9 cellular contexts compared by ENCODE assay signal in the genomic region with DNA sequence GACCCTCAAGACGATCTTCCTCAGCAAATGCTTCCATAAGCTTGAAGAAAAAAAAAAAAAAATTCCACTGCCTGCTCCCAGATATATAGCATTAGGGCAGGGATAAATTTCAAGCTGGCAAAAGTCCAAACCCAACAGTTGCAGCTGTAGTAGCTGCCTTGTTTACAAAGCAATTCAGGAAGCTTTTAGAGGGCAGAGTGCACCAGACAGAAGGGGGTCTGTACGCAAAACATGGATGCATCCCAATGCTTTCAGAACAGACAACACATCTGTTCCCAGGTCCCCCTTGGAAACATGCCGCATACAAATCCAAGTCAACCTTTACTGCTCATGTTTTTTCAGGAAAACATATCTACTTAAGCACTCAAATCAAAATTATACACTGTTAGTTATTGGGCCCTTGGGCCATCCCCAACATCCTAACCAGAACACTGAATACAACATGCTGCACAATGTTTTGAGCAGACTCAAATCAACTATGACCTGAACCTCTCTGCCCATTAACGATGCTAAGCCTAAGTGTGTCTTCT.
DNase-seq lines count a peak whose midpoint lies in the region; FAIRE-seq and TF ChIP-seq lines count a peak whose summit lies in the region.
"Had no signal": no experiment of that assay in that cellular context is flagged by ENCODE, and none has a peak within 500 bp of the region (broad histone marks: within the 10 kb centered on the region; RNA-seq: fewer than 3 reads in every experiment).

No MANE protein-coding gene starts in this region.

- intact Hi-C loops in endothelial cell of umbilical vein (cut with micrococcal nuclease) = no loop called here

- H2AFZ ChIP-seq in endothelial cell of umbilical vein (ENCODE audit: low read depth, low read length) = no peak overlapping the region

- no peak for TF ChIP-seq CTCF in endothelial cell of umbilical vein (IDR thresholded peaks at IDR 0.05; ENCODE audit: extremely low read depth in 1 of 2, insufficient read depth in 1 of 2, low read depth in 1 of 2, low read length in 2 of 2)

- dilution Hi-C loops in endothelial cell of umbilical vein (cut with MboI; ENCODE audit: extremely low pct_ligation_motif_present, low sequenced_read_pairs) = no loop called here

- POLR2A ChIA-PET in endothelial cell of umbilical vein (lab: Charles Lee) = no interaction called here

- H3K36me3 ChIP-seq in MG63 = no peaks in the 10 kb centered on the region
- no peaks in the 10 kb centered on the region for H3K36me3 ChIP-seq in endothelial cell of umbilical vein (ENCODE audit: control insufficient read depth in 2 of 2, extremely low read depth in 1 of 2, insufficient read depth in 2 of 2, low read length in 2 of 2)

- H3K27ac ChIP-seq in endothelial cell of umbilical vein (ENCODE audit: insufficient read depth, low read depth, low read length) = no peak overlapping the region

- TF ChIP-seq POLR2A in endothelial cell of umbilical vein (IDR thresholded peaks at IDR 0.05; ENCODE audit: low read depth, low read length) = no peak

- no peaks in the 10 kb centered on the region for H3K9me3 ChIP-seq in MG63
- no peaks in the 10 kb centered on the region for H3K9me3 ChIP-seq in endothelial cell of umbilical vein (replicated peaks; ENCODE audit: control insufficient read depth, insufficient read depth, low read length)

- H3K9ac ChIP-seq in endothelial cell of umbilical vein (replicated peaks; ENCODE audit: extremely low read depth, insufficient read depth, low read length) = no peak overlapping the region

- DNase-seq in MG63 (peak; percentile 25), NCI-H446 treated with DMSO at 0.1 percent for 48 hours (lab: John Stamatoyannopoulos, UW) (peak; percentile 93), endothelial cell of umbilical vein (ENCODE audit: low read depth, low spot score) (peak; percentile 6), urothelium cell line (ENCODE audit: low spot score) (no peak), activated gamma-delta T cell (lab: John Stamatoyannopoulos, UW) (no peak), GM19239 (ENCODE audit: insufficient read length, low spot score) (no peak)
- DNase-seq in NK-92 treated with Interleukin-12 subunit alpha and Interleukin-12 subunit beta, amount 100 ng/mL, for 24 hours (lab: John Stamatoyannopoulos, UW) = no peak
- DNase-seq: activated T-cell treated with anti-CD3 and anti-CD28 coated beads for 4 hours; stimulated activated CD4-positive, alpha-beta T cell treated with anti-CD3 and anti-CD28 coated beads, Interleukin-2, amount 100 ng/mL, for 48 hours had no signal

- H3K79me2 ChIP-seq in endothelial cell of umbilical vein (ENCODE audit: control insufficient read depth, insufficient read depth, low read length) = no peaks in the 10 kb centered on the region

- H3K4me3 ChIP-seq in MG63 (no peak overlapping the region), endothelial cell of umbilical vein (replicated peaks in 1 of 3; ENCODE audit: insufficient read depth in 1 of 3, low read depth in 1 of 3, low read length in 3 of 3) (no peak overlapping the region)

- H3K27me3 ChIP-seq in MG63 = no peaks in the 10 kb centered on the region
- H3K27me3 ChIP-seq in endothelial cell of umbilical vein (ENCODE audit: control insufficient read depth in 2 of 2, insufficient read depth in 2 of 2, low read length in 2 of 2) = no peaks in the 10 kb centered on the region

- H3K9me1 ChIP-seq in endothelial cell of umbilical vein (replicated peaks; ENCODE audit: control insufficient read depth, extremely low read depth, insufficient read depth, low read length) = no peaks in the 10 kb centered on the region

- FAIRE-seq in endothelial cell of umbilical vein (lab: Jason Lieb, UNC) (no peak), urothelium cell line (lab: Jason Lieb, UNC) (peak; percentile 30), GM19239 (lab: Jason Lieb, UNC) (no peak)

- BruUV-seq in endothelial cell of umbilical vein (replicated peaks; lab: Mats Ljungman, UMichigan) = no TSS peak

- no peaks in the 10 kb centered on the region for H3K4me1 ChIP-seq in endothelial cell of umbilical vein (ENCODE audit: control insufficient read depth, extremely low read depth, insufficient read depth, low read length)

- no peaks in the 10 kb centered on the region for H4K20me1 ChIP-seq in endothelial cell of umbilical vein (replicated peaks; ENCODE audit: control insufficient read depth, extremely low read depth, insufficient read depth, low read length)

- CTCF ChIA-PET in endothelial cell of umbilical vein (lab: Charles Lee) = no interaction called here

- H3K4me2 ChIP-seq in endothelial cell of umbilical vein (ENCODE audit: insufficient read depth, low read length) = no peak overlapping the region

TF ChIP-seq in endothelial cell of umbilical vein, 7 proteins besides CTCF, POLR2A, EP300 and RAD21:
- TF ChIP-seq EZH2 (IDR thresholded peaks at IDR 0.05; ENCODE audit: borderline replicate concordance, low read depth, low read length, severe bottlenecking) = no peak
- TF ChIP-seq, protein P1, sequence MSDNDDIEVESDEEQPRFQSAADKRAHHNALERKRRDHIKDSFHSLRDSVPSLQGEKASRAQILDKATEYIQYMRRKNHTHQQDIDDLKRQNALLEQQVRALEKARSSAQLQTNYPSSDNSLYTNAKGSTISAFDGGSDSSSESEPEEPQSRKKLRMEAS (IDR thresholded peaks at IDR 0.05; ENCODE audit: insufficient read depth, insufficient read length) = no peak
- TF ChIP-seq FOS (IDR thresholded peaks at IDR 0.05; ENCODE audit: borderline replicate concordance, insufficient read depth, low read length) = no peak
- TF ChIP-seq POLR2AphosphoS5 (IDR thresholded peaks at IDR 0.05; ENCODE audit: insufficient read depth, low read depth, low read length) = no peak
- no peak for TF ChIP-seq GATA2 (IDR thresholded peaks at IDR 0.05; ENCODE audit: insufficient read depth, insufficient read length, low read depth, low read length)
- TF ChIP-seq MYC (IDR thresholded peaks at IDR 0.05; ENCODE audit: low read depth, low read length) = no peak
- TF ChIP-seq JUN (IDR thresholded peaks at IDR 0.05; ENCODE audit: borderline replicate concordance, insufficient read depth, insufficient read length, low read depth) = no peak

Comparison
In these comparisons a context has a peak if more than half of its experiments do, and no peak if none do; other contexts are left out.
1. DNase-seq: peak in MG63 (single experiment), NCI-H446 treated with DMSO at 0.1 percent for 48 hours (single experiment) and endothelial cell of umbilical vein (single experiment); none in urothelium cell line (single experiment), NK-92 treated with Interleukin-12 subunit alpha and Interleukin-12 subunit beta, amount 100 ng/mL, for 24 hours (single experiment), activated gamma-delta T cell (single experiment) and GM19239 (single experiment).